ENCODE assay signal across 20 cellular contexts in the genomic region with DNA sequence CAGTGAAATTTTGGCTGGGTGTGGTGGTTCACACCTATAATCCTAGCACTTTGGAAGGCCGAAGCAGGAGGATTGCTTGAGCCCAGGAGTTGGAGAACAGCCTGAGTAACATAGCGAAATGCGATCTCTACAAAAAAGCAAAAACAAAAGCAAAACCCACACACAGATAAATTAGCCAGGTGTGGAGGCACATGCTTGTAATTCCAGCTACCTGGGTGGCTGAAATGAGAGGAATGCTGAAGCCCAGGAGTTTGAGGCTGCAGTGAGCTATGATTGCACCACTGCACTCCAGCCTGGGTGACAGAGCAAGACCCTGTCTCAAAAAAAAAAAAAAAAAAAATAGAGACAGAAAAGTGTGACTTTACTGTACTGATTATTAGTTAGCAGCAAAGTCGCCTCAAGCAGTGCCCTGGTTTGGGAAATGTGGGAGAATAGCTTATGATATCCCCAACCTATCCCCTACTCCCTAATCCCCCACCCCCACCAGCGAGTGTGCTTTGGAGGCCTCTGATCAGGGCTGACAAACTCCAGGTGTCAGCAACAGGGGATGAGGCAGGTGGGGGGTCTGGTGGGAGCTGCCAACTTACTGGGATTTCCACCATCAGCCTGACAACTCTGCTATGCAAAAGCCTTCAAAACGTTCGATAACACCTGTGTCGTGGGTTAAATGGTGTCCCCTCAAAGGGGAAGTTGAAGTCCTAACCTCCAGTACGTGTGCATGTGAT.
"Had no signal": no experiment of that assay in that cellular context is flagged by ENCODE, and none has a peak within 500 bp of the region (broad histone marks: within the 10 kb centered on the region; RNA-seq: fewer than 3 reads in every experiment).

No MANE protein-coding gene starts in this region.

- H3K36me3 ChIP-seq: esophagus muscularis mucosa, neutrophil, thyroid gland, WERI-Rb-1 had no signal

- ATAC-seq: left lobe of liver; naive thymus-derived CD8-positive, alpha-beta T cell; stimulated activated naive B cell treated with anti-CD40 and anti-IgM and Interleukin-4, amounts not matched to agents 10 μg/mL and 1 μg/mL and 100 μg/mL, for 72 hours had no signal

- H3K9ac ChIP-seq: parathyroid adenoma had no signal

- H3K4me1 Mint-ChIP-seq: activated CD4-positive, alpha-beta T cell treated with anti-CD3 and anti-CD28 coated beads, Interleukin-2, amount 10 ng/mL, durations not matched to agents 24 days and 14 days; brain; central memory CD8-positive, alpha-beta T cell; immature natural killer cell; naive thymus-derived CD8-positive, alpha-beta T cell; stimulated activated naive B cell treated with anti-CD40 and anti-IgM and Interleukin-4, amounts not matched to agents 10 μg/mL and 1 μg/mL and 100 μg/mL, for 72 hours had no signal

- H3K9me3 ChIP-seq: esophagus muscularis mucosa, neutrophil, thyroid gland had no signal

- H3K4me3 ChIP-seq: coronary artery, esophagus muscularis mucosa, thyroid gland had no signal

- H3K36me3 Mint-ChIP-seq: activated naive CD8-positive, alpha-beta T cell; brain; immature natural killer cell; naive thymus-derived CD8-positive, alpha-beta T cell; stimulated activated naive B cell treated with anti-CD40 and anti-IgM and Interleukin-4, amounts not matched to agents 10 μg/mL and 1 μg/mL and 100 μg/mL, for 72 hours had no signal

- H3K27me3 ChIP-seq: thyroid gland had no signal

- H3K27ac Mint-ChIP-seq: activated CD4-positive, alpha-beta T cell treated with anti-CD3 and anti-CD28 coated beads, Interleukin-2, amount 10 ng/mL, durations not matched to agents 24 days and 14 days; activated naive CD8-positive, alpha-beta T cell; immature natural killer cell; stimulated activated naive B cell treated with anti-CD40 and anti-IgM and Interleukin-4, amounts not matched to agents 10 μg/mL and 1 μg/mL and 100 μg/mL, for 72 hours had no signal

- H3K4me3 Mint-ChIP-seq: activated CD4-positive, alpha-beta T cell treated with anti-CD3 and anti-CD28 coated beads, Interleukin-2, amount 10 ng/mL, durations not matched to agents 24 days and 14 days; activated naive CD8-positive, alpha-beta T cell; brain; central memory CD8-positive, alpha-beta T cell; immature natural killer cell; naive thymus-derived CD8-positive, alpha-beta T cell; stimulated activated naive B cell treated with anti-CD40 and anti-IgM and Interleukin-4, amounts not matched to agents 10 μg/mL and 1 μg/mL and 100 μg/mL, for 72 hours had no signal

- H3K27ac ChIP-seq: coronary artery, esophagus muscularis mucosa, neutrophil, parathyroid adenoma, thyroid gland, WERI-Rb-1 had no signal

- DNase-seq: activated CD4-positive, alpha-beta T cell treated with anti-CD3 and anti-CD28 coated beads, Interleukin-2, amount 10 ng/mL, durations not matched to agents 24 days and 14 days; activated CD8-positive, alpha-beta memory T cell treated with anti-CD3 and anti-CD28 coated beads, Interleukin-2, amount 50 U/mL, for 48 hours; activated gamma-delta T cell treated with Interleukin-2 at 50 U/mL for 16 hours; amygdala; hypothalamus; immature natural killer cell; naive thymus-derived CD8-positive, alpha-beta T cell; stimulated activated CD4-positive, alpha-beta T cell treated with anti-CD3 and anti-CD28 coated beads, Interleukin-15, amount 100 ng/mL, for 24 hours; stimulated activated CD4-positive, alpha-beta T cell treated with anti-CD3 and anti-CD28 coated beads, Interleukin-4, amount 100 ng/mL, for 1 hour; stimulated activated naive B cell treated with anti-CD40 and anti-IgM and Interleukin-4, amounts not matched to agents 10 μg/mL and 1 μg/mL and 100 μg/mL, for 72 hours; thyroid gland; WERI-Rb-1 had no signal

- H3K4me1 ChIP-seq: parathyroid adenoma, thyroid gland had no signal

- H3K9me3 Mint-ChIP-seq: central memory CD8-positive, alpha-beta T cell; immature natural killer cell had no signal
